ENCODE assay signal across 24 cellular contexts in the genomic region with DNA sequence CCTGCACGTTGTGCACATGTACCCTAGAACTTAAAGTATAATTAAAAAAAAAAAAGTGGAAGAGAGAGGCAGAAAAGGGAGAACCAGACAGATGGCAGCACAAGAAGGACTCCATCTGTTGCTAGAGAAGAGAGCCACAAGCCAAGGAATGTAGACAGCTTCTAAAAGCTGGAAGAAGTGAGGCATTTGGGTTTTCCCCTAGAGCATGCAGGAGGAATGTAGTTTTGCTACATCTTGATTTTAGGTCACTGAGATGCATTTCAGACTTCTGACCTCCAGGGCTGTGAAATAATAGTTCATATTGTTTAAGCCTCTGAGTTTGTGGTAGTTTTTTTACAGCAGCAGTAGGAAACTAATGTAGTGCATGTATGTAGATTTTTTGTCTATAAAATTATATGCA. TPM values are rescaled to one million over a fixed set of nuclear protein-coding genes. Genes with fewer than 3 reads are reported as not detected.
"Had no signal": no experiment of that assay in that cellular context is flagged by ENCODE, and none has a peak within 500 bp of the region (broad histone marks: within the 10 kb centered on the region; RNA-seq: fewer than 3 reads in every experiment).

No MANE protein-coding gene starts in this region.

- H3K4me3 ChIP-seq: colonic mucosa, heart right ventricle, left lung, lower lobe of right lung, ovary, skin epidermis, upper lobe of right lung had no signal

- H3K9me3 ChIP-seq: colonic mucosa, left lung, lower lobe of right lung, ovary, upper lobe of right lung had no signal

- DNase-seq: activated CD4-positive, alpha-beta T cell treated with anti-CD3 and anti-CD28 coated beads for 36 hours; activated CD4-positive, CD25-positive, alpha-beta regulatory T cell; activated CD8-positive, alpha-beta memory T cell treated with anti-CD3 and anti-CD28 coated beads, Interleukin-2, amount 10 ng/mL, durations not matched to agents 7 days and 5 days; activated CD8-positive, alpha-beta T cell treated with anti-CD3 and anti-CD28 coated beads, Interleukin-2, amount 10 ng/mL, durations not matched to agents 7 days and 5 days; activated T-cell treated with anti-CD3 and anti-CD28 coated beads, Interleukin-2, amount 50 U/mL, for 48 hours; colonic mucosa; effector CD8-positive, alpha-beta T cell; foreskin melanocyte; heart right ventricle; kidney glomerular epithelial cell; left lung; lower lobe of right lung; naive B cell; ovary; stimulated activated CD4-positive, alpha-beta T cell treated with anti-CD3 and anti-CD28 coated beads, Interleukin-12 subunit alpha, Interleukin-12 subunit beta, amount 100 ng/mL, for 4 hours; stimulated activated CD4-positive, alpha-beta T cell treated with anti-CD3 and anti-CD28 coated beads, Interleukin-4, amount 100 ng/mL, for 24 hours; upper lobe of right lung had no signal

- H3K27me3 ChIP-seq: colonic mucosa, heart right ventricle, left lung, ovary, upper lobe of right lung had no signal

- H3K27ac ChIP-seq: colonic mucosa, heart right ventricle, left lung, lower lobe of right lung, ovary, skin epidermis, upper lobe of right lung had no signal

- ATAC-seq: activated CD4-positive, alpha-beta T cell treated with anti-CD3 and anti-CD28 coated beads for 36 hours; activated CD8-positive, alpha-beta memory T cell treated with anti-CD3 and anti-CD28 coated beads, Interleukin-2, amount 10 ng/mL, durations not matched to agents 7 days and 5 days; activated CD8-positive, alpha-beta T cell treated with anti-CD3 and anti-CD28 coated beads, Interleukin-2, amount 10 ng/mL, durations not matched to agents 7 days and 5 days; activated naive CD4-positive, alpha-beta T cell treated with anti-CD3 and anti-CD28 coated beads, Interleukin-2, amount 50 U/mL, for 72 hours; heart right ventricle; left lung; lower lobe of right lung; sciatic nerve; stimulated activated effector memory CD8-positive, alpha-beta T cell treated with anti-CD3 and anti-CD28 coated beads, Interleukin-12 subunit alpha, Interleukin-12 subunit beta, amount 100 ng/mL, for 72 hours; upper lobe of right lung had no signal

- H3K36me3 ChIP-seq: colonic mucosa, heart right ventricle, left lung, lower lobe of right lung, ovary, upper lobe of right lung had no signal

- H3K4me1 ChIP-seq: colonic mucosa, heart right ventricle, left lung, lower lobe of right lung, upper lobe of right lung had no signal

RNA-seq across cellular contexts. Expression of a gene that starts 46.0 kb away (rescaled TPM):
- total RNA-seq: activated CD4-positive, alpha-beta T cell treated with anti-CD3 and anti-CD28 coated beads for 36 hours; activated CD8-positive, alpha-beta memory T cell treated with anti-CD3 and anti-CD28 coated beads, Interleukin-2, amount 10 ng/mL, durations not matched to agents 7 days and 5 days; activated CD8-positive, alpha-beta T cell treated with anti-CD3 and anti-CD28 coated beads, Interleukin-2, amount 10 ng/mL, durations not matched to agents 7 days and 5 days; activated naive CD4-positive, alpha-beta T cell treated with anti-CD3 and anti-CD28 coated beads, Interleukin-2, amount 50 U/mL, for 72 hours; activated T-helper 2 cell treated with anti-CD3 and anti-CD28 coated beads, Interferon-gamma antibody, Interleukin-2, Interleukin-4, amounts not matched to agents 10 μg/mL and 5 μg/mL and 100 μg/mL, durations not matched to agents 14 hours and 24 hours and 36 hours; T-helper 1 cell treated with Interleukin-12 subunit alpha and Interleukin-12 subunit beta and Interleukin-4 antibody, amounts not matched to agents 30 ng/mL and 1 ng/mL, for 36 hours had no signal
- polyA plus RNA-seq: neural cell had no signal
